8 cellular contexts compared by ENCODE assay signal in the genomic region with DNA sequence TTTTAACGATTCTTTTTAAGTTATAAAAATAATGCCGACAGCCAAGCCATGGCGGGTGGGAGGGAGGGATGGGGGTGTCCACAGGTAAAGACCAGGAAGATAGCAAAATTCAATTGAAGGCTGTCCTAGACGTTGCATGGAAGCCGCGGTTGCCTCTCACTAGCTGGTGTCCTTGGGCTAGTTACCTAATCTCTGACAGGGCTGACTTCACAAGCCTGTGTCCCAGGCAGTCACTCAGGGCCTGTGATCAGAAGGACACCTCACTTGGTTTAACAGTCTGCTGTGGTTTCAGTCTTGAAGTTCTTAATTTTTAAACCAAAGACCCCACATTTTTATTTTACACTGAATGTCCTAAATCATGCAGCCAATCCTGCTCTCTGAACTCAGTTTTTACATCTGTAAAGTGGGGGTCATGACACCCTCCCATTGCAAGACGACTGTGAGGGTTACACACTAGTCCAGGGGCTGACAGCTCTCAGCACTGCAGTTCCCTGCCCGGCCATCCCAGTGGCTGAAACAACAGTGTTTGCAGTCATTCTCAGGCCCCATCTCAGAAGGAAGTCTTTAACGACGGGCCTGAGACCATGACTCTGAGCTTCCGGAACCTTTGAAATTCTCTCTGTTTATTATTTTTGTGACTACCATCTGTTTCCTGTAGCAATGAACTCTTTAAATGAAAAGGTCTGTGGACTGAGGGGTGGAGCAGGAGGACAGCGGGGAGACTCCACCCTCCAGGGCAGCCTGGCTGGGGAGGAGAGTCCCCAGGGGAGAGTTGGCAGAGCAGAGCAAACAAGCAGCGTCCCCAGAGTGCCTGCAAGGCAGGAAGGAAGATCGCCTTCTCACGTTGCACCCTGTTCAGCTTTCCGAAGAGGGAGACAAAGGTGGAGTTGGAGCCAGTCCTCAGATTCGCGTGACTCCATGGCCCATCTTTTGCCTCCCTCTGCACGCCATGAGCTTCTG.
DNase-seq lines count a peak whose midpoint lies in the region; ATAC-seq and TF ChIP-seq lines count a peak whose summit lies in the region.

No MANE protein-coding gene starts in this region.

- ATAC-seq in HG02642 (IDR thresholded peaks at IDR 0.05; ENCODE audit: poor library complexity, unreplicated experiment) (peak; percentile 95), activated B cell treated with CpG ODN at 0.5 μM for 24 hours (ENCODE audit: low read depth) (peak; percentile 98), left cardiac atrium (peak; percentile 62 to 87)
- ATAC-seq in stimulated activated effector memory CD8-positive, alpha-beta T cell treated with anti-CD3 and anti-CD28 coated beads, Interleukin-12 subunit alpha, Interleukin-12 subunit beta, amount 100 ng/mL, for 72 hours, result peak; percentile 42

- intact Hi-C loops in activated B cell treated with CpG ODN at 0.5 μM for 24 hours (cut with micrococcal nuclease) (loop anchor here (1.0 to 5.0 kb wide), 5 partner anchors 22 to 208 kb away; partner anchors contain the start of gene RYBP), left cardiac atrium (cut with DNase I) (no loop called here)

- H3K4me3 Mint-ChIP-seq in activated B cell treated with CpG ODN at 0.5 μM for 24 hours, result peak overlapping the region; percentile 74
- H3K4me3 Mint-ChIP-seq in stimulated activated effector memory CD8-positive, alpha-beta T cell treated with anti-CD3 and anti-CD28 coated beads, Interleukin-12 subunit alpha, Interleukin-12 subunit beta, amount 100 ng/mL, for 72 hours, result peak overlapping the region; percentile 36

- H3K4me1 Mint-ChIP-seq in activated B cell treated with CpG ODN at 0.5 μM for 24 hours, result peaks cover 47% of the 10 kb centered on the region
- H3K4me1 Mint-ChIP-seq in stimulated activated effector memory CD8-positive, alpha-beta T cell treated with anti-CD3 and anti-CD28 coated beads, Interleukin-12 subunit alpha, Interleukin-12 subunit beta, amount 100 ng/mL, for 72 hours, result peaks cover 6% of the 10 kb centered on the region

- CTCF ChIA-PET in activated B cell treated with CpG ODN at 0.5 μM for 24 hours (lab: Charles Lee), result interaction anchor here (1.0 kb wide), 1 partner anchor 512 kb away, joined by 5 read pairs; no protein-coding TSS in a partner anchor

- H3K36me3 Mint-ChIP-seq in activated B cell treated with CpG ODN at 0.5 μM for 24 hours (ENCODE audit: low read depth), result no peaks in the 10 kb centered on the region
- H3K36me3 Mint-ChIP-seq in stimulated activated effector memory CD8-positive, alpha-beta T cell treated with anti-CD3 and anti-CD28 coated beads, Interleukin-12 subunit alpha, Interleukin-12 subunit beta, amount 100 ng/mL, for 72 hours, result no peaks in the 10 kb centered on the region

- in situ Hi-C loops in GM13977 (cut with MboI; ENCODE audit: low pct_unique_long_range_greater_than_20kb, low sequenced_read_pairs, unreplicated experiment), result no loop called here

- H3K9me3 Mint-ChIP-seq in activated B cell treated with CpG ODN at 0.5 μM for 24 hours, result no peaks in the 10 kb centered on the region
- no peaks in the 10 kb centered on the region for H3K9me3 Mint-ChIP-seq in stimulated activated effector memory CD8-positive, alpha-beta T cell treated with anti-CD3 and anti-CD28 coated beads, Interleukin-12 subunit alpha, Interleukin-12 subunit beta, amount 100 ng/mL, for 72 hours

- no peaks in the 10 kb centered on the region for H3K27me3 Mint-ChIP-seq in activated B cell treated with CpG ODN at 0.5 μM for 24 hours

- POLR2A ChIA-PET in activated B cell treated with CpG ODN at 0.5 μM for 24 hours (lab: Charles Lee), result interaction anchor here (0.7 to 1.7 kb wide), 5 partner anchors 21 to 209 kb away, joined by 3 to 6 read pairs (median 4); no protein-coding TSS in a partner anchor

- H3K27ac Mint-ChIP-seq in activated B cell treated with CpG ODN at 0.5 μM for 24 hours, result peak overlapping the region; percentile 76
- H3K27ac Mint-ChIP-seq in stimulated activated effector memory CD8-positive, alpha-beta T cell treated with anti-CD3 and anti-CD28 coated beads, Interleukin-12 subunit alpha, Interleukin-12 subunit beta, amount 100 ng/mL, for 72 hours, result peak overlapping the region; percentile 68

- DNase-seq in AG08396 (ENCODE audit: low spot score) (peak; percentile 80), GM13977 (ENCODE audit: low spot score) (peak; percentile 77), NCI-H1436 (lab: John Stamatoyannopoulos, UW) (peak; percentile 56), activated B cell treated with CpG ODN at 0.5 μM for 24 hours (peak; percentile 45), left cardiac atrium (peak; percentile 51), nucleus accumbens (lab: John Stamatoyannopoulos, UW) (no peak)
- DNase-seq in stimulated activated effector memory CD8-positive, alpha-beta T cell treated with anti-CD3 and anti-CD28 coated beads, Interleukin-12 subunit alpha, Interleukin-12 subunit beta, amount 100 ng/mL, for 72 hours (ENCODE audit: low spot score in 2 of 2), result no peak

- TF ChIP-seq CTCF in GM13977 (IDR thresholded peaks at IDR 0.05; ENCODE audit: extremely low read depth, insufficient read depth, missing control alignments) (no peak), activated B cell treated with CpG ODN at 0.5 μM for 24 hours (IDR thresholded peaks at IDR 0.05) (no peak)

Comparison
In these comparisons a context has a peak if more than half of its experiments do, and no peak if none do; other contexts are left out.
1. DNase-seq: peak in AG08396 (single experiment), GM13977 (single experiment), NCI-H1436 (single experiment), activated B cell treated with CpG ODN at 0.5 μM for 24 hours (single experiment) and left cardiac atrium (single experiment); none in stimulated activated effector memory CD8-positive, alpha-beta T cell treated with anti-CD3 and anti-CD28 coated beads, Interleukin-12 subunit alpha, Interleukin-12 subunit beta, amount 100 ng/mL, for 72 hours (0 of 2) and nucleus accumbens (0 of 56).
2. ATAC-seq: peak in every context shown above with its lines; median percentile 98 in activated B cell treated with CpG ODN at 0.5 μM for 24 hours; 95 in HG02642; 74 in left cardiac atrium; 42 in stimulated activated effector memory CD8-positive, alpha-beta T cell treated with anti-CD3 and anti-CD28 coated beads, Interleukin-12 subunit alpha, Interleukin-12 subunit beta, amount 100 ng/mL, for 72 hours.